ENCODE assay signal across 8 cellular contexts in the genomic region with DNA sequence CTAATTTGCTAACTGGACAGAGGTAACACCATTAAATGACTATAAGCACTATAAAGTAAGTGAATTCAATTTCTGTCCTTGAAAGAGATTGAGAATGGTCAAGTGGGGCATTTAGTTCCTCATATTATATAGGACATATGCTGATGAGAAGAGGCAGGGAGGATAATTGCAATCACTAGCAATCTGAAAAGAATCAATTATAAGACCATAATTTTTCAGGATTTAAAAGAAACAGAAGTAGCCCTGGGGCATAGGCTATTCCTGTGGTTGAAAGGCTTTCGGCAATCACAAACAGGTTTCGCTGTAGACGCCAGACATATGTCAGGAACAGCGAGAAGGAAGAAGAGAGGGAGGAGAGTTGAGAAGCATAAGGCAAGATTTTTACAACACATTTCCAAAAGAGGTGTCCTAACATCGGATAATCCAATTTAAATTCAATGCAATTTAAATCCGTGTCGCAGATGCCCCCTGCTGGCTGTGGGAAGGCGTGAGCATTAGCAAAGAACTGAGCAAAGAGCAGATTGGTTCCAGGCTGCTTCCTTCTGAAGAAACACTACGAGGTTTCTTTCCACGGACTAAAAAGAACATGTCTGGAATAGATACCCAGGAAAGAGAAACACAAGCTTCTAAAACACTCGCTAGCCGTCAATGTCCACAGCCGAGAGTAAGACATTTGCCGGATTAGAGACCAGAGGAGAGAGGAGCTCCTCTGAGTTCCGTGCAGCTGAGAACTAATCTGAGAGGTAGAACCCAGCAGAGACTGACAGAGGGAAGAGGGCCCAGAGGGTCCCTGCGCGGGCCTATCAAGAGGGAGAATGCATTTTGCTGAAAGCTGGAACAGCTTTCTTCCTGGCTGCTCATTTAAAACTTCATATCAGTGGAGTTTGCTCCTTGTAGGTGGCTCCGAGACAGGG. TPM values are rescaled to one million over a fixed set of nuclear protein-coding genes. Genes with fewer than 3 reads are reported as not detected.
A peak's percentile ranks its signal among the peaks of the same experiment; 100 is the strongest.
DNase-seq lines count a peak whose midpoint lies in the region; ATAC-seq lines count a peak whose summit lies in the region.

No MANE protein-coding gene starts in this region.

- no peaks in the 10 kb centered on the region for H3K4me1 ChIP-seq in iPS DF 6.9 (ENCODE audit: control insufficient read depth, insufficient read depth, low read length)

- no peaks in the 10 kb centered on the region for H3K27me3 ChIP-seq in iPS DF 6.9 (ENCODE audit: control insufficient read depth, insufficient read depth, low read length)

- ATAC-seq in stimulated activated memory B cell treated with anti-CD40 and anti-IgM and Interleukin-4, amounts not matched to agents 10 μg/mL and 1 μg/mL and 100 μg/mL, for 72 hours = no peak

- no peak overlapping the region for H3K27ac Mint-ChIP-seq in stimulated activated memory B cell treated with anti-CD40 and anti-IgM and Interleukin-4, amounts not matched to agents 10 μg/mL and 1 μg/mL and 100 μg/mL, for 72 hours

- H3K9me3 ChIP-seq in iPS DF 6.9 (ENCODE audit: control insufficient read depth, insufficient read depth, low read length) = no peaks in the 10 kb centered on the region

- DNase-seq in activated CD4-positive, alpha-beta T cell treated with anti-CD3 and anti-CD28 coated beads for 24 hours (ENCODE audit: low read depth in 2 of 2) = peak; percentile 14 to 37
- no peak for DNase-seq in activated CD4-positive, alpha-beta T cell treated with anti-CD3 and anti-CD28 coated beads, Interleukin-2, amount 50 U/mL, for 4 hours
- DNase-seq in NAMALWA (ENCODE audit: low spot score) (peak; percentile 75), SK-N-DZ (ENCODE audit: low spot score) (peak; percentile 68), astrocyte of the hippocampus (ENCODE audit: low read depth, low spot score) (peak; percentile 81), iPS DF 6.9 (ENCODE audit: low read depth, low spot score) (peak; percentile 29)
- DNase-seq in stimulated activated CD4-positive, alpha-beta T cell treated with anti-CD3 and anti-CD28 coated beads, Interleukin-12 subunit alpha, Interleukin-12 subunit beta, amount 100 ng/mL, for 4 hours = peak; percentile 28

- no CpG with 5 or more reads among the region's 18 CpGs for WGBS in iPS DF 6.9 (ENCODE audit: insufficient coverage, insufficient read length)

- no peak overlapping the region for H3K4me3 Mint-ChIP-seq in stimulated activated memory B cell treated with anti-CD40 and anti-IgM and Interleukin-4, amounts not matched to agents 10 μg/mL and 1 μg/mL and 100 μg/mL, for 72 hours

- no peaks in the 10 kb centered on the region for H3K36me3 Mint-ChIP-seq in stimulated activated memory B cell treated with anti-CD40 and anti-IgM and Interleukin-4, amounts not matched to agents 10 μg/mL and 1 μg/mL and 100 μg/mL, for 72 hours

- H3K27ac ChIP-seq in iPS DF 6.9 (ENCODE audit: low read length) = no peak overlapping the region

- H3K9me3 Mint-ChIP-seq in stimulated activated memory B cell treated with anti-CD40 and anti-IgM and Interleukin-4, amounts not matched to agents 10 μg/mL and 1 μg/mL and 100 μg/mL, for 72 hours = no peaks in the 10 kb centered on the region

- H3K27me3 Mint-ChIP-seq in stimulated activated memory B cell treated with anti-CD40 and anti-IgM and Interleukin-4, amounts not matched to agents 10 μg/mL and 1 μg/mL and 100 μg/mL, for 72 hours = peaks cover 16% of the 10 kb centered on the region

- no peaks in the 10 kb centered on the region for H3K36me3 ChIP-seq in iPS DF 6.9 (ENCODE audit: control insufficient read depth, insufficient read depth, low read length)

- peaks cover 6% of the 10 kb centered on the region for H3K4me1 Mint-ChIP-seq in stimulated activated memory B cell treated with anti-CD40 and anti-IgM and Interleukin-4, amounts not matched to agents 10 μg/mL and 1 μg/mL and 100 μg/mL, for 72 hours

- H3K4me3 ChIP-seq in iPS DF 6.9 (ENCODE audit: low read length) = no peak overlapping the region

RNA-seq across cellular contexts. Expression of a gene that starts 27.9 kb away (rescaled TPM):
- polyA plus RNA-seq in SK-N-DZ (2014; cell fraction: cytosol; rRNA removed) = 208 and 413 TPM in 2 replicates
- 24.4 and 42.8 TPM in 2 replicates for polyA plus RNA-seq in SK-N-DZ (2014; cell fraction: nucleus; rRNA removed)

Comparison
In these comparisons a context has a peak if more than half of its experiments do, and no peak if none do; other contexts are left out.
1. DNase-seq: peak in activated CD4-positive, alpha-beta T cell treated with anti-CD3 and anti-CD28 coated beads for 24 hours (2 of 2), NAMALWA (single experiment), SK-N-DZ (single experiment), astrocyte of the hippocampus (single experiment), iPS DF 6.9 (single experiment) and stimulated activated CD4-positive, alpha-beta T cell treated with anti-CD3 and anti-CD28 coated beads, Interleukin-12 subunit alpha, Interleukin-12 subunit beta, amount 100 ng/mL, for 4 hours (single experiment); none in activated CD4-positive, alpha-beta T cell treated with anti-CD3 and anti-CD28 coated beads, Interleukin-2, amount 50 U/mL, for 4 hours (0 of 2).